Comparison of ENCODE assay signal across 19 cellular contexts in the genomic region with DNA sequence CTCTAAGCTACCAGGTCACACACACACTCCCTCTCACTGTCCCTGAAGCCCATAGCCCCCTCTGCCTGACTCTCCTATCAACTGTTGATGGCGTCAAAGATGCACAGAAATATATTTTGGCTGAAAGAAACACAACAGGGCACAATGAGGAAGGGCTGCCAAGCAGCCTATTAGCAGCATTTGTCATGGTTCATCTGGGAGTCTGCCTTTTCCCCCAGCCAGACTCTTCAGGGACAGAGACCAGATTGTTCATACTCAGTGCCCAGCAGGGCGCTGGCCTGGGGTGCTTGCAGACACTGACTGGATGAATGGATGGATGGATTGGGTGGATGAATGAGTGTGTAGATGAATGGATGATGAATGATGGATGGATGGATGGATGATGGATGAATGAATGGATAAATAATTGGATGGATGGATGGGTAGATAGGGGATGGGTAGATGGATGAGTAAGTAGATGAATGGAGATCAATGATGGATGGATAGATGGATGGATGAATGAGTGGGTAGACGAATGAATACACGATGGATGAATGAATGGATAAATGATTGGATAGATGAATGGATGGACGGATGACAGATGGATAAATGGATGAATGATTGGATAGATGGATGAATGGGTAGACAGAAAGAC.
"Had no signal": no experiment of that assay in that cellular context is flagged by ENCODE, and none has a peak within 500 bp of the region (broad histone marks: within the 10 kb centered on the region; RNA-seq: fewer than 3 reads in every experiment).

No MANE protein-coding gene starts in this region.

- H3K36me3 Mint-ChIP-seq: activated naive CD4-positive, alpha-beta T cell treated with anti-CD3 and anti-CD28 coated beads, Interleukin-2, amount 50 U/mL, for 24 hours; naive B cell; stimulated activated naive B cell treated with anti-CD40 and anti-IgM and Interleukin-4, amounts not matched to agents 10 μg/mL and 1 μg/mL and 100 μg/mL, for 72 hours; T-cell had no signal

- H3K9ac ChIP-seq: parathyroid adenoma had no signal

- H3K4me1 ChIP-seq: body of pancreas, lower lobe of right lung, parathyroid adenoma had no signal

- ATAC-seq: activated CD4-positive, CD25-positive, alpha-beta regulatory T cell treated with anti-CD3 and anti-CD28 coated beads, Interleukin-2, amount 50 U/mL, for 24 hours; body of pancreas; heart left ventricle; left colon; lower lobe of right lung; stimulated activated naive B cell treated with anti-CD40 and anti-IgM and Interleukin-4, amounts not matched to agents 10 μg/mL and 1 μg/mL and 100 μg/mL, for 72 hours; T-cell had no signal

- H3K9me3 ChIP-seq: body of pancreas, heart left ventricle, lower lobe of right lung, tibial nerve had no signal

- H3K27ac ChIP-seq: body of pancreas, heart left ventricle, lower lobe of right lung, parathyroid adenoma had no signal

- H3K79me2 ChIP-seq: parathyroid adenoma had no signal

- DNase-seq: body of pancreas; central memory CD4-positive, alpha-beta T cell; cortex of kidney; effector CD8-positive, alpha-beta T cell; foreskin fibroblast; left colon; lower lobe of right lung; naive B cell; stimulated activated CD4-positive, alpha-beta T cell treated with anti-CD3 and anti-CD28 coated beads, Interleukin-15, amount 100 ng/mL, for 24 hours; stimulated activated CD4-positive, alpha-beta T cell treated with anti-CD3 and anti-CD28 coated beads, Interleukin-4, amount 100 ng/mL, for 1 hour; stimulated activated naive B cell treated with anti-CD40 and anti-IgM and Interleukin-4, amounts not matched to agents 10 μg/mL and 1 μg/mL and 100 μg/mL, for 72 hours; T1000 had no signal

- H3K27me3 ChIP-seq: body of pancreas, heart left ventricle, tibial nerve had no signal

- H3K27me3 Mint-ChIP-seq: activated naive CD4-positive, alpha-beta T cell treated with anti-CD3 and anti-CD28 coated beads, Interleukin-2, amount 50 U/mL, for 24 hours had no signal

- H3K4me3 Mint-ChIP-seq: activated naive CD4-positive, alpha-beta T cell treated with anti-CD3 and anti-CD28 coated beads, Interleukin-2, amount 50 U/mL, for 24 hours; stimulated activated naive B cell treated with anti-CD40 and anti-IgM and Interleukin-4, amounts not matched to agents 10 μg/mL and 1 μg/mL and 100 μg/mL, for 72 hours; T-cell had no signal

- H3K4me1 Mint-ChIP-seq: activated naive CD4-positive, alpha-beta T cell treated with anti-CD3 and anti-CD28 coated beads, Interleukin-2, amount 50 U/mL, for 24 hours; naive B cell; stimulated activated naive B cell treated with anti-CD40 and anti-IgM and Interleukin-4, amounts not matched to agents 10 μg/mL and 1 μg/mL and 100 μg/mL, for 72 hours; T-cell had no signal

- H3K27ac Mint-ChIP-seq: activated naive CD4-positive, alpha-beta T cell treated with anti-CD3 and anti-CD28 coated beads, Interleukin-2, amount 50 U/mL, for 24 hours; activated T-helper 2 cell treated with anti-CD3 and anti-CD28 coated beads, Interferon-gamma antibody, Interleukin-2, Interleukin-4, amounts not matched to agents 10 μg/mL and 5 μg/mL and 100 μg/mL, durations not matched to agents 14 hours and 24 hours and 36 hours; stimulated activated naive B cell treated with anti-CD40 and anti-IgM and Interleukin-4, amounts not matched to agents 10 μg/mL and 1 μg/mL and 100 μg/mL, for 72 hours; T-cell had no signal

- H2AFZ ChIP-seq: parathyroid adenoma had no signal

- H3K9me3 Mint-ChIP-seq: activated naive CD4-positive, alpha-beta T cell treated with anti-CD3 and anti-CD28 coated beads, Interleukin-2, amount 50 U/mL, for 24 hours; activated T-helper 2 cell treated with anti-CD3 and anti-CD28 coated beads, Interferon-gamma antibody, Interleukin-2, Interleukin-4, amounts not matched to agents 10 μg/mL and 5 μg/mL and 100 μg/mL, durations not matched to agents 14 hours and 24 hours and 36 hours; stimulated activated naive B cell treated with anti-CD40 and anti-IgM and Interleukin-4, amounts not matched to agents 10 μg/mL and 1 μg/mL and 100 μg/mL, for 72 hours; T-cell had no signal
